In genomic region chr16:13060932-13061331, GRCh38 we compare ENCODE assay signal across 13 cellular contexts.
DNase-seq lines count a peak whose midpoint lies in the region; ATAC-seq and TF ChIP-seq lines count a peak whose summit lies in the region.
"Had no signal": no experiment of that assay in that cellular context is flagged by ENCODE, and none has a peak within 500 bp of the region (broad histone marks: within the 10 kb centered on the region; RNA-seq: fewer than 3 reads in every experiment).

No MANE protein-coding gene starts in this region.

- H3K4me3 ChIP-seq in colonic mucosa (no peak overlapping the region), dorsolateral prefrontal cortex (no peak overlapping the region), spleen (no peak overlapping the region)
- H3K4me3 ChIP-seq: A549, HAP-1 had no signal

- H3K27ac ChIP-seq in H9 (ENCODE audit: insufficient read length, low read depth, low read length) (no peak overlapping the region), colonic mucosa (no peak overlapping the region), temporal lobe (ENCODE audit: low read depth, low read length) (peak overlapping the region; percentile 22), dorsolateral prefrontal cortex (peak overlapping the region in 8 of 59 donors; percentile 2 to 56 (median 26)), spleen (no peak overlapping the region)
- H3K27ac ChIP-seq: A549 had no signal

- H2BK12ac ChIP-seq in H9 (ENCODE audit: insufficient read length, low read depth, low read length) = no peak overlapping the region

- no peaks in the 10 kb centered on the region for H4K20me1 ChIP-seq in H9 (ENCODE audit: control insufficient read depth, insufficient read depth, insufficient read length)

- TF ChIP-seq POLR2A in spleen (IDR thresholded peaks at IDR 0.05) = no peak

- no peak overlapping the region for H4K5ac ChIP-seq in H9 (ENCODE audit: insufficient read length, low read depth, low read length)

- no peaks in the 10 kb centered on the region for H3K79me2 ChIP-seq in H9 (ENCODE audit: insufficient read depth, low read length)

- H2AFZ ChIP-seq in H9 (ENCODE audit: low read length) = no peak overlapping the region

- H3K27me3 ChIP-seq in H9 (ENCODE audit: insufficient read depth, low read length) (no peaks in the 10 kb centered on the region), colonic mucosa (no peaks in the 10 kb centered on the region), dorsolateral prefrontal cortex (peaks cover 0 to 3% (median 0%) of the 10 kb centered on the region in 45 donors), spleen (replicated peaks in 1 of 7) (peaks cover 0 to 4% (median 0%) of the 10 kb centered on the region in 7 donors)

- H3K4me2 ChIP-seq in H9 (ENCODE audit: insufficient read depth, insufficient read length, low read length) = no peak overlapping the region
- H3K4me2 ChIP-seq: A549 had no signal

- no peak overlapping the region for H4K91ac ChIP-seq in H9 (ENCODE audit: insufficient read length, low read depth, low read length)

- H3K9me3 ChIP-seq in H9 (ENCODE audit: control insufficient read depth, low read depth, low read length) (no peaks in the 10 kb centered on the region), colonic mucosa (no peaks in the 10 kb centered on the region), spleen (peaks cover 0 to 18% (median 4%) of the 10 kb centered on the region in 8 donors)
- H3K9me3 ChIP-seq: A549, Caco-2, HAP-1 had no signal

- no peak overlapping the region for H3K14ac ChIP-seq in H9 (ENCODE audit: insufficient read depth, low read length)

- peaks cover 4% of the 10 kb centered on the region; the same call in 1 of the 2 replicates for H3K4me1 ChIP-seq in H9 (ENCODE audit: insufficient read depth, low read length)
- no peaks in the 10 kb centered on the region for H3K4me1 ChIP-seq in colonic mucosa
- no peaks in the 10 kb centered on the region for H3K4me1 ChIP-seq in spleen
- H3K4me1 ChIP-seq: A549, Caco-2, HAP-1 had no signal

- H3K27me3 Mint-ChIP-seq in H9 (ENCODE audit: low read depth) = no peaks in the 10 kb centered on the region

- H2BK5ac ChIP-seq in H9 (ENCODE audit: insufficient read length, low read length) = no peak overlapping the region

- no CpG with 5 or more reads among the region's 13 CpGs for WGBS in H9 (ENCODE audit: extremely low coverage, insufficient read length, low lambda C conversion rate)
- 71 to 77% (median 73%) methylated on average over 13 of the region's 13 CpGs for WGBS in spleen, 5 donors

- H3K9me3 Mint-ChIP-seq in H9 = peaks cover 3 to 4% of the 10 kb centered on the region in 2 experiments; a peak in 3 of 5 replicates

- no peak overlapping the region for H3K4me3 Mint-ChIP-seq in H9
- H3K4me3 Mint-ChIP-seq: CD8-positive, alpha-beta memory T cell had no signal

- H3K56ac ChIP-seq in H9 (ENCODE audit: insufficient read length, low read depth, low read length) = no peak overlapping the region

- no peaks in the 10 kb centered on the region for H3K36me3 ChIP-seq in colonic mucosa
- no peaks in the 10 kb centered on the region for H3K36me3 ChIP-seq in spleen
- H3K36me3 ChIP-seq: HAP-1 had no signal

- intact Hi-C loops in colonic mucosa (cut with DNase I) (no loop called here), left colon (cut with DNase I, micrococcal nuclease) (no loop called here), dorsolateral prefrontal cortex (cut with DNase I) (no loop called here), spleen (cut with DNase I; ENCODE audit: low total_unique reads) (no loop called here)

- H3K79me1 ChIP-seq in H9 (ENCODE audit: insufficient read depth, low read depth, low read length, poor library complexity, severe bottlenecking) = no peaks in the 10 kb centered on the region

- H2BK120ac ChIP-seq in H9 (ENCODE audit: low read depth, low read length, poor library complexity, severe bottlenecking) = no peak overlapping the region

- ATAC-seq in left colon = peak; percentile 37
- ATAC-seq: A549 had no signal

- no peak overlapping the region for H3K9ac ChIP-seq in H9 (ENCODE audit: extremely low read depth, insufficient read length, low read length)
- peak overlapping the region in 1 of 2 donors; percentile 15 for H3K9ac ChIP-seq in colonic mucosa (ENCODE audit: low read depth in 2 of 2, low read length in 2 of 2)

- H2BK15ac ChIP-seq in H9 (ENCODE audit: low read depth, low read length) = no peak overlapping the region

- no peak overlapping the region for H4K8ac ChIP-seq in H9 (replicated peaks; ENCODE audit: insufficient read length, low read depth, low read length)

- H3K18ac ChIP-seq in H9 (ENCODE audit: insufficient read length, low read depth, low read length) = no peak overlapping the region

- no peak for TF ChIP-seq CTCF in H9 (conservative IDR thresholded peaks at IDR 0.05)
- no peak for TF ChIP-seq CTCF in colonic mucosa (IDR thresholded peaks at IDR 0.05)
- TF ChIP-seq CTCF in dorsolateral prefrontal cortex (IDR thresholded peaks at IDR 0.05 in 54 of 56, conservative IDR thresholded peaks at IDR 0.05 in 2 of 56; ENCODE audit: low read depth in 1 of 56, partially characterized antibody in 56 of 56) = no peak
- no peak for TF ChIP-seq CTCF in spleen (IDR thresholded peaks at IDR 0.05 in 8 of 11, conservative IDR thresholded peaks at IDR 0.05 in 3 of 11)

- no peak overlapping the region for H2BK20ac ChIP-seq in H9 (ENCODE audit: low read depth, low read length, poor library complexity, severe bottlenecking)

- H3K23me2 ChIP-seq in H9 (ENCODE audit: insufficient read length, low read depth, low read length, poor library complexity, severe bottlenecking) = no peaks in the 10 kb centered on the region

- peaks cover 0 to 2% (median 0%) of the 10 kb centered on the region in 3 experiments; a peak in 4 of 7 replicates for H3K36me3 Mint-ChIP-seq in H9 (ENCODE audit: insufficient read depth in 1 of 3, low read depth in 3 of 3)
- H3K36me3 Mint-ChIP-seq: CD8-positive, alpha-beta memory T cell had no signal

- H3K27ac Mint-ChIP-seq in H9 = peak overlapping the region in 2 of 3 experiments; percentile 27 to 81; a peak in 3 of 7 replicates
- H3K27ac Mint-ChIP-seq: CD8-positive, alpha-beta memory T cell had no signal

- H3K23ac ChIP-seq in H9 (ENCODE audit: insufficient read length, low read depth, low read length) = no peak overlapping the region

- DNase-seq in H9 (no peak), colonic mucosa (peak; percentile 26), left colon (no peak), dorsolateral prefrontal cortex (no peak), spleen (no peak), C1 segment of cervical spinal cord (lab: John Stamatoyannopoulos, UW) (no peak)
- DNase-seq: Caco-2; CD8-positive, alpha-beta memory T cell; DND-41; GF-D8 had no signal

- peaks cover 15 to 27% of the 10 kb centered on the region in 2 experiments for H3K4me1 Mint-ChIP-seq in H9
- H3K4me1 Mint-ChIP-seq: CD8-positive, alpha-beta memory T cell had no signal

- no peak overlapping the region for H3K4ac ChIP-seq in H9 (ENCODE audit: low read depth, low read length)

- no peak overlapping the region for H3T11ph ChIP-seq in H9 (ENCODE audit: low read length)

- no peak overlapping the region for H2AK5ac ChIP-seq in H9 (ENCODE audit: insufficient read length, low read length)
